24 cellular contexts compared by ENCODE assay signal in the genomic region with DNA sequence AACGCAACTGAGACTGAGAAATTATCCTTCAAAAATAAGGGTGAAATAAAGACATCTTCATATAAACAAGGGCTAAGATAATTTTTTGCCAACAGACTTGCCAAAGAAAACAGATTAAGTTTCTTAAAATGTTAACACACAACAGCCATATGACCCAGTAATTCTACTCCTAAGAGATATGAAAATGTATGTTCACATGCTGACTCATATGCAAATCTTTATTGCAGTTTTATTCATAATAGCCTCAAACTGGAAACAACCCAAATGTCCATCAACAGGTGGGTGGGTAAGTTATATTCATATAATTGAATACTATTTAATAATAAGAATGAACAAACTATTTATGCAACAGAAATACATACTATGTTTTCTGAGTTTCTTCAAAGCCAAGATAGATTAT.
DNase-seq lines count a peak whose midpoint lies in the region; ATAC-seq, FAIRE-seq and TF ChIP-seq lines count a peak whose summit lies in the region.
"Had no signal": no experiment of that assay in that cellular context is flagged by ENCODE, and none has a peak within 500 bp of the region (broad histone marks: within the 10 kb centered on the region; RNA-seq: fewer than 3 reads in every experiment).

No MANE protein-coding gene starts in this region.

- peak; percentile 40 for ATAC-seq in activated CD4-positive, alpha-beta T cell treated with anti-CD3 and anti-CD28 coated beads for 36 hours
- ATAC-seq in HG03378 (IDR thresholded peaks at IDR 0.05; ENCODE audit: unreplicated experiment) (peak; percentile 30), HG02973 (IDR thresholded peaks at IDR 0.05; ENCODE audit: unreplicated experiment) (no peak), GM21825 (IDR thresholded peaks at IDR 0.05; ENCODE audit: unreplicated experiment) (no peak)

- TF ChIP-seq CTCF in fibroblast of pulmonary artery (IDR thresholded peaks at IDR 0.05; ENCODE audit: low read length, missing control alignments), result no peak

- H3K36me3 Mint-ChIP-seq in activated CD4-positive, alpha-beta T cell treated with anti-CD3 and anti-CD28 coated beads for 36 hours (ENCODE audit: low read depth), result peaks cover 23% of the 10 kb centered on the region
- peaks cover 24% of the 10 kb centered on the region for H3K36me3 Mint-ChIP-seq in activated CD4-positive, alpha-beta T cell treated with anti-CD3 and anti-CD28 coated beads, Interleukin-2, amount 10 ng/mL, durations not matched to agents 7 days and 5 days (ENCODE audit: low read depth)
- peaks cover 52% of the 10 kb centered on the region for H3K36me3 Mint-ChIP-seq in activated T-helper 2 cell treated with anti-CD3 and anti-CD28 coated beads, Interferon-gamma antibody, Interleukin-2, Interleukin-4, amounts not matched to agents 10 μg/mL and 5 μg/mL and 100 μg/mL, durations not matched to agents 14 hours and 24 hours and 36 hours (ENCODE audit: low read depth)

- peaks cover 20% of the 10 kb centered on the region for H3K4me1 Mint-ChIP-seq in activated CD4-positive, alpha-beta T cell treated with anti-CD3 and anti-CD28 coated beads for 36 hours
- H3K4me1 Mint-ChIP-seq in activated CD4-positive, alpha-beta T cell treated with anti-CD3 and anti-CD28 coated beads, Interleukin-2, amount 10 ng/mL, durations not matched to agents 7 days and 5 days, result peaks cover 12% of the 10 kb centered on the region
- peaks cover 20% of the 10 kb centered on the region for H3K4me1 Mint-ChIP-seq in activated T-helper 2 cell treated with anti-CD3 and anti-CD28 coated beads, Interferon-gamma antibody, Interleukin-2, Interleukin-4, amounts not matched to agents 10 μg/mL and 5 μg/mL and 100 μg/mL, durations not matched to agents 14 hours and 24 hours and 36 hours (ENCODE audit: low read depth)
- H3K4me1 Mint-ChIP-seq: CD4-positive, alpha-beta memory T cell had no signal

- H3K27ac Mint-ChIP-seq in activated CD4-positive, alpha-beta T cell treated with anti-CD3 and anti-CD28 coated beads for 36 hours, result peak overlapping the region; percentile 45
- no peak overlapping the region for H3K27ac Mint-ChIP-seq in activated CD4-positive, alpha-beta T cell treated with anti-CD3 and anti-CD28 coated beads, Interleukin-2, amount 10 ng/mL, durations not matched to agents 7 days and 5 days
- H3K27ac Mint-ChIP-seq in activated T-helper 2 cell treated with anti-CD3 and anti-CD28 coated beads, Interferon-gamma antibody, Interleukin-2, Interleukin-4, amounts not matched to agents 10 μg/mL and 5 μg/mL and 100 μg/mL, durations not matched to agents 14 hours and 24 hours and 36 hours, result peak overlapping the region; percentile 24
- H3K27ac Mint-ChIP-seq: CD4-positive, alpha-beta memory T cell; T-helper 2 cell treated with Interferon-gamma antibody and Interleukin-4, amounts not matched to agents 5 μg/mL and 100 μg/mL, for 36 hours had no signal

- DNase-seq in activated CD4-positive, alpha-beta T cell treated with anti-CD3 and anti-CD28 coated beads for 36 hours, result no peak
- DNase-seq in activated CD4-positive, alpha-beta T cell treated with anti-CD3 and anti-CD28 coated beads, Interleukin-2, amount 10 ng/mL, durations not matched to agents 7 days and 5 days, result no peak
- DNase-seq in activated T-helper 2 cell treated with anti-CD3 and anti-CD28 coated beads, Interferon-gamma antibody, Interleukin-2, Interleukin-4, amounts not matched to agents 10 μg/mL and 5 μg/mL and 100 μg/mL, durations not matched to agents 14 hours and 24 hours and 36 hours (ENCODE audit: low spot score), result no peak
- peak; percentile 35 for DNase-seq in fibroblast of pulmonary artery (ENCODE audit: low read depth)
- DNase-seq in RCC 7860 (ENCODE audit: low spot score), result no peak
- DNase-seq: 8988T; CD4-positive, alpha-beta memory T cell; cortex of kidney; DMS153; mesendoderm; NCI-H1105 treated with DMSO at 0.1 percent for 48 hours; NCI-H2081 treated with DMSO at 0.1 percent for 48 hours; NK-92 treated with Interleukin-12 subunit alpha and Interleukin-12 subunit beta, amount 100 ng/mL, for 24 hours; Peyer's patch; spleen; stimulated activated CD4-positive, alpha-beta T cell treated with anti-CD3 and anti-CD28 coated beads, Interleukin-4, amount 100 ng/mL, for 1 hour; stomach; transverse colon; WERI-Rb-1 had no signal

- H3K4me3 ChIP-seq in fibroblast of pulmonary artery (replicated peaks; ENCODE audit: low read depth, low read length), result no peak overlapping the region
- H3K4me3 ChIP-seq: Peyer's patch, spleen, stomach, transverse colon had no signal

- CTCF ChIA-PET in activated CD4-positive, alpha-beta T cell treated with anti-CD3 and anti-CD28 coated beads for 36 hours (lab: Charles Lee), result interaction anchor here (1.1 kb wide), 1 partner anchor 136 kb away, joined by 3 read pairs; no protein-coding TSS in a partner anchor
- CTCF ChIA-PET in activated CD4-positive, alpha-beta T cell treated with anti-CD3 and anti-CD28 coated beads, Interleukin-2, amount 10 ng/mL, durations not matched to agents 7 days and 5 days (lab: Charles Lee), result no interaction called here

- no peaks in the 10 kb centered on the region for H3K9me3 Mint-ChIP-seq in activated CD4-positive, alpha-beta T cell treated with anti-CD3 and anti-CD28 coated beads for 36 hours (ENCODE audit: low read depth)
- H3K9me3 Mint-ChIP-seq in activated CD4-positive, alpha-beta T cell treated with anti-CD3 and anti-CD28 coated beads, Interleukin-2, amount 10 ng/mL, durations not matched to agents 7 days and 5 days, result no peaks in the 10 kb centered on the region
- no peaks in the 10 kb centered on the region for H3K9me3 Mint-ChIP-seq in activated T-helper 2 cell treated with anti-CD3 and anti-CD28 coated beads, Interferon-gamma antibody, Interleukin-2, Interleukin-4, amounts not matched to agents 10 μg/mL and 5 μg/mL and 100 μg/mL, durations not matched to agents 14 hours and 24 hours and 36 hours
- H3K9me3 Mint-ChIP-seq: T-helper 2 cell treated with Interferon-gamma antibody and Interleukin-4, amounts not matched to agents 5 μg/mL and 100 μg/mL, for 36 hours had no signal

- no peaks in the 10 kb centered on the region for H3K27me3 Mint-ChIP-seq in activated CD4-positive, alpha-beta T cell treated with anti-CD3 and anti-CD28 coated beads for 36 hours
- no peaks in the 10 kb centered on the region for H3K27me3 Mint-ChIP-seq in activated CD4-positive, alpha-beta T cell treated with anti-CD3 and anti-CD28 coated beads, Interleukin-2, amount 10 ng/mL, durations not matched to agents 7 days and 5 days
- H3K27me3 Mint-ChIP-seq in activated T-helper 2 cell treated with anti-CD3 and anti-CD28 coated beads, Interferon-gamma antibody, Interleukin-2, Interleukin-4, amounts not matched to agents 10 μg/mL and 5 μg/mL and 100 μg/mL, durations not matched to agents 14 hours and 24 hours and 36 hours (ENCODE audit: low read depth), result no peaks in the 10 kb centered on the region
- H3K27me3 Mint-ChIP-seq: CD4-positive, alpha-beta memory T cell had no signal

- POLR2A ChIA-PET in activated CD4-positive, alpha-beta T cell treated with anti-CD3 and anti-CD28 coated beads for 36 hours (lab: Charles Lee), result no interaction called here
- POLR2A ChIA-PET in activated CD4-positive, alpha-beta T cell treated with anti-CD3 and anti-CD28 coated beads, Interleukin-2, amount 10 ng/mL, durations not matched to agents 7 days and 5 days (lab: Charles Lee), result no interaction called here

- intact Hi-C loops in activated CD4-positive, alpha-beta T cell treated with anti-CD3 and anti-CD28 coated beads for 36 hours (cut with DNase I, micrococcal nuclease), result no loop called here
- intact Hi-C loops in activated T-helper 2 cell treated with anti-CD3 and anti-CD28 coated beads, Interferon-gamma antibody, Interleukin-2, Interleukin-4, amounts not matched to agents 10 μg/mL and 5 μg/mL and 100 μg/mL, durations not matched to agents 14 hours and 24 hours and 36 hours (cut with micrococcal nuclease), result no loop called here

- no peak for FAIRE-seq in RCC 7860 (lab: Jason Lieb, UNC)
- FAIRE-seq: G401.6 had no signal

- H3K4me3 Mint-ChIP-seq in activated CD4-positive, alpha-beta T cell treated with anti-CD3 and anti-CD28 coated beads for 36 hours, result no peak overlapping the region
- H3K4me3 Mint-ChIP-seq in activated CD4-positive, alpha-beta T cell treated with anti-CD3 and anti-CD28 coated beads, Interleukin-2, amount 10 ng/mL, durations not matched to agents 7 days and 5 days, result no peak overlapping the region
- H3K4me3 Mint-ChIP-seq in activated T-helper 2 cell treated with anti-CD3 and anti-CD28 coated beads, Interferon-gamma antibody, Interleukin-2, Interleukin-4, amounts not matched to agents 10 μg/mL and 5 μg/mL and 100 μg/mL, durations not matched to agents 14 hours and 24 hours and 36 hours (ENCODE audit: low read depth), result no peak overlapping the region
- H3K4me3 Mint-ChIP-seq: CD4-positive, alpha-beta memory T cell; T-helper 2 cell treated with Interferon-gamma antibody and Interleukin-4, amounts not matched to agents 5 μg/mL and 100 μg/mL, for 36 hours had no signal

Comparison
In these comparisons a context has a peak if more than half of its experiments do, and no peak if none do; other contexts are left out.
1. ATAC-seq: peak in activated CD4-positive, alpha-beta T cell treated with anti-CD3 and anti-CD28 coated beads for 36 hours (single experiment) and HG03378 (single experiment); none in HG02973 (single experiment) and GM21825 (single experiment).